In the genomic region with DNA sequence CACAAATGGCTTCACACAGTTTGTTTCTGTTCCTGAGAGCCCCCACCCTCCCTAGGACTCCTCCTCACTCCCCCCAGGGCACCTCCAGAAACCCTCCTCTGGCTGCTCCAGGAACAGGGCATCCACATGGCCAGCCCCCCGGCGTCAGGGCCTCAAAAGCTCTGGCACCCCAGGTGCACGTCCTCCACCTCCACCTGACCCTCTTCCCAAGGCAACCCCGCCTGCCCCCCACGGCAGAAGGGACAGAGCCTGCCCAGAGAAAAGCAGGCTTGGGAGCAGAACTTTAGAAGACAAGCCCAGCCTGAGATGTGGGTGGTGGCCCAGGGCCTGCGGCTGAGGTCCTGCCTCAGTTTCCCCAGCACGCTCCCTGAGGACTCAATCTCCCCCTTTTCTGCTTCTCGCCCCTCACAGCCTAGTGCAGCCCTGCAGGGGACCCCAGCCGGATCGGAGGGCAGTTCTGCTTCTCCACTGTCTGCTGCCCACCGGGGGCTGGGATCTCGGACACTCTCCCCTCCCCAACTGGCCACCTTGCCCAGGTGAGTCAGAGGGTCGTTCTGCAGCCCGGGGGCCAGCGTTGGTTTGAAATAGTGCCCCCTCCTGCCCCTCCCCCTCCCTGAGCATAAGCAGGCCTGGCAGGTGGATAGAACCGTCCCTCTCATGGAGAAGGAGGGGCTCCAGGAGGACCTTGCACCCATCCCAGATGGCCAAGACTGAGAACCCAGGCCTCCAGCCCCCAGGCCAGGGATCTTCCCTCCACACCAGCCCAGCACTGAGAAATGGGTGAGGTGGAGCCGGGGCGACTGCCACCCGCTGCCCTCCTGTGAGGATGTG, we compare ENCODE assay signal across 11 cellular contexts. TPM values are rescaled to one million over a fixed set of nuclear protein-coding genes. Genes with fewer than 3 reads are reported as not detected.
A peak's percentile ranks its signal among the peaks of the same experiment; 100 is the strongest.
DNase-seq lines count a peak whose midpoint lies in the region; ATAC-seq and TF ChIP-seq lines count a peak whose summit lies in the region.
"Had no signal": no experiment of that assay in that cellular context is flagged by ENCODE, and none has a peak within 500 bp of the region (broad histone marks: within the 10 kb centered on the region; RNA-seq: fewer than 3 reads in every experiment).

No MANE protein-coding gene starts in this region.

- intact Hi-C loops in activated B cell treated with CpG ODN at 0.5 μM for 24 hours (cut with micrococcal nuclease), result no loop called here

- H3K27ac Mint-ChIP-seq in activated CD4-positive, alpha-beta T cell treated with anti-CD3 and anti-CD28 coated beads, Interleukin-2, amount 10 ng/mL, durations not matched to agents 7 days and 5 days, result no peak overlapping the region
- no peak overlapping the region for H3K27ac Mint-ChIP-seq in activated B cell treated with CpG ODN at 0.5 μM for 24 hours
- H3K27ac Mint-ChIP-seq: endodermal cell had no signal

- peak overlapping the region; percentile 13 for H3K9ac ChIP-seq in skeletal muscle satellite cell (ENCODE audit: low read depth, low read length)

- H3K9me3 Mint-ChIP-seq in activated CD4-positive, alpha-beta T cell treated with anti-CD3 and anti-CD28 coated beads, Interleukin-2, amount 10 ng/mL, durations not matched to agents 7 days and 5 days, result no peaks in the 10 kb centered on the region
- H3K9me3 Mint-ChIP-seq in activated B cell treated with CpG ODN at 0.5 μM for 24 hours, result no peaks in the 10 kb centered on the region
- H3K9me3 Mint-ChIP-seq: endodermal cell had no signal

- no peak for DNase-seq in activated CD4-positive, alpha-beta T cell treated with anti-CD3 and anti-CD28 coated beads, Interleukin-2, amount 10 ng/mL, durations not matched to agents 7 days and 5 days
- no peak for DNase-seq in activated CD4-positive, alpha-beta T cell treated with anti-CD3 and anti-CD28 coated beads, Interleukin-2, amount 50 U/mL, for 4 hours
- DNase-seq in activated B cell treated with CpG ODN at 0.5 μM for 24 hours (no peak), left lobe of liver (ENCODE audit: low spot score) (peak; percentile 45), DMS53 treated with DMSO at 0.1 percent for 48 hours (lab: John Stamatoyannopoulos, UW; ENCODE audit: unreplicated experiment) (no peak), NCI-H187 treated with DMSO at 0.1 percent for 48 hours (lab: John Stamatoyannopoulos, UW) (no peak), pons (ENCODE audit: low spot score) (no peak)
- DNase-seq: foreskin melanocyte had no signal

- no peak for TF ChIP-seq CTCF in activated B cell treated with CpG ODN at 0.5 μM for 24 hours (IDR thresholded peaks at IDR 0.05)

- CTCF ChIA-PET in activated CD4-positive, alpha-beta T cell treated with anti-CD3 and anti-CD28 coated beads, Interleukin-2, amount 10 ng/mL, durations not matched to agents 7 days and 5 days (lab: Charles Lee), result no interaction called here
- CTCF ChIA-PET in activated B cell treated with CpG ODN at 0.5 μM for 24 hours (lab: Charles Lee), result no interaction called here

- H3K36me3 Mint-ChIP-seq in activated CD4-positive, alpha-beta T cell treated with anti-CD3 and anti-CD28 coated beads, Interleukin-2, amount 10 ng/mL, durations not matched to agents 7 days and 5 days (ENCODE audit: low read depth), result peaks cover 5% of the 10 kb centered on the region
- H3K36me3 Mint-ChIP-seq in activated B cell treated with CpG ODN at 0.5 μM for 24 hours (ENCODE audit: low read depth), result peaks cover 2% of the 10 kb centered on the region

- peaks cover 24% of the 10 kb centered on the region for H3K4me1 ChIP-seq in skeletal muscle satellite cell (ENCODE audit: control insufficient read depth, insufficient read depth, low read length)

- H3K4me2 ChIP-seq in skeletal muscle satellite cell (ENCODE audit: low read length), result no peak overlapping the region

- peaks cover 21% of the 10 kb centered on the region for H3K4me1 Mint-ChIP-seq in activated CD4-positive, alpha-beta T cell treated with anti-CD3 and anti-CD28 coated beads, Interleukin-2, amount 10 ng/mL, durations not matched to agents 7 days and 5 days
- peaks cover 28% of the 10 kb centered on the region for H3K4me1 Mint-ChIP-seq in activated B cell treated with CpG ODN at 0.5 μM for 24 hours
- H3K4me1 Mint-ChIP-seq: endodermal cell had no signal

- POLR2A ChIA-PET in activated CD4-positive, alpha-beta T cell treated with anti-CD3 and anti-CD28 coated beads, Interleukin-2, amount 10 ng/mL, durations not matched to agents 7 days and 5 days (lab: Charles Lee), result no interaction called here
- POLR2A ChIA-PET in activated B cell treated with CpG ODN at 0.5 μM for 24 hours (lab: Charles Lee), result interaction anchor here (0.6 to 1.2 kb wide), 2 partner anchors 9 to 171 kb away, joined by 3 to 5 read pairs; a partner anchor contains a TSS

- H3K27me3 ChIP-seq in skeletal muscle satellite cell (ENCODE audit: control insufficient read depth, insufficient read depth, low read length), result no peaks in the 10 kb centered on the region

- peak overlapping the region; percentile 27 for H3K4me3 Mint-ChIP-seq in activated CD4-positive, alpha-beta T cell treated with anti-CD3 and anti-CD28 coated beads, Interleukin-2, amount 10 ng/mL, durations not matched to agents 7 days and 5 days
- H3K4me3 Mint-ChIP-seq in activated B cell treated with CpG ODN at 0.5 μM for 24 hours, result peak overlapping the region; percentile 19

- ATAC-seq in activated B cell treated with CpG ODN at 0.5 μM for 24 hours (ENCODE audit: low read depth), result no peak
- no peak for ATAC-seq in left lobe of liver

- no peaks in the 10 kb centered on the region for H3K27me3 Mint-ChIP-seq in activated CD4-positive, alpha-beta T cell treated with anti-CD3 and anti-CD28 coated beads, Interleukin-2, amount 10 ng/mL, durations not matched to agents 7 days and 5 days
- H3K27me3 Mint-ChIP-seq in activated B cell treated with CpG ODN at 0.5 μM for 24 hours, result peaks cover 9% of the 10 kb centered on the region

- no peaks in the 10 kb centered on the region for H3K36me3 ChIP-seq in skeletal muscle satellite cell (ENCODE audit: insufficient read depth, low read length)

- no peaks in the 10 kb centered on the region for H3K9me3 ChIP-seq in skeletal muscle satellite cell (replicated peaks; ENCODE audit: low read length)

- no peak overlapping the region for H3K4me3 ChIP-seq in skeletal muscle satellite cell (ENCODE audit: low read length)

RNA-seq across cellular contexts. Expression of a gene that starts 2.4 kb away (rescaled TPM):
- 100 to 1,000 TPM; 112 to 138 TPM for total RNA-seq in activated CD4-positive, alpha-beta T cell treated with anti-CD3 and anti-CD28 coated beads, Interleukin-2, amount 10 ng/mL, durations not matched to agents 7 days and 5 days
- 80.6 and 86.4 TPM in 2 replicates for total RNA-seq in activated B cell treated with CpG ODN at 0.5 μM for 24 hours
- 25.9 TPM for total RNA-seq in left lobe of liver
- 30.8 and 31.4 TPM in 2 replicates for total RNA-seq in skeletal muscle satellite cell (2012; rRNA removed)

RNA-seq across cellular contexts. Expression of a gene that starts 12.8 kb away (rescaled TPM):
- total RNA-seq in activated CD4-positive, alpha-beta T cell treated with anti-CD3 and anti-CD28 coated beads, Interleukin-2, amount 10 ng/mL, durations not matched to agents 7 days and 5 days, result under 1 TPM; 0.10 TPM
- total RNA-seq in activated B cell treated with CpG ODN at 0.5 μM for 24 hours (0.27 and 0.44 TPM in 2 replicates), left lobe of liver (10.6 TPM)
- 0.22 and 0.25 TPM in 2 replicates for total RNA-seq in skeletal muscle satellite cell (2012; rRNA removed)
- total RNA-seq: skeletal muscle tissue had no signal

RNA-seq across cellular contexts. Expression of a gene that starts 17.5 kb away (rescaled TPM):
- total RNA-seq in activated CD4-positive, alpha-beta T cell treated with anti-CD3 and anti-CD28 coated beads, Interleukin-2, amount 10 ng/mL, durations not matched to agents 7 days and 5 days, result 10 to 100 TPM; 17.4 to 25.5 TPM
- total RNA-seq in activated B cell treated with CpG ODN at 0.5 μM for 24 hours, result 33.9 and 39.0 TPM in 2 replicates
- 85.2 TPM for total RNA-seq in left lobe of liver
- total RNA-seq in skeletal muscle satellite cell (2012; rRNA removed), result 10.1 and 17.5 TPM in 2 replicates
